Comparison of ENCODE assay signal across 13 cellular contexts in genomic region chr11:8652140-8652539, GRCh38. TPM values are rescaled to one million over a fixed set of nuclear protein-coding genes. Genes with fewer than 3 reads are reported as not detected.
DNase-seq lines count a peak whose midpoint lies in the region; ATAC-seq and TF ChIP-seq lines count a peak whose summit lies in the region.
"Had no signal": no experiment of that assay in that cellular context is flagged by ENCODE, and none has a peak within 500 bp of the region (broad histone marks: within the 10 kb centered on the region; RNA-seq: fewer than 3 reads in every experiment).

No MANE protein-coding gene starts in this region.

- TF ChIP-seq CTCF in PC-3 (conservative IDR thresholded peaks at IDR 0.05; ENCODE audit: low read depth, low read length) = no peak

- no peaks in the 10 kb centered on the region for H3F3A ChIP-seq in PC-3 (ENCODE audit: low read length, unreplicated experiment)

- no peak overlapping the region for H3K9ac ChIP-seq in PC-3 (ENCODE audit: low read length)

- H3K79me2 ChIP-seq in PC-3 (ENCODE audit: low read length) = no peaks in the 10 kb centered on the region

- POLR2A ChIA-PET in PC-3 (lab: Charles Lee; ENCODE audit: unreplicated experiment) = no interaction called here

- ATAC-seq in PC-3 (peak; percentile 38; the same call in 1 of the 2 replicates), esophagus mucosa (peak; percentile 21), sciatic nerve (peak; percentile 79), GM19463 (IDR thresholded peaks at IDR 0.05; ENCODE audit: unreplicated experiment) (no peak), HG02763 (IDR thresholded peaks at IDR 0.05; ENCODE audit: unreplicated experiment) (no peak)

- H4K20me1 ChIP-seq in PC-3 (ENCODE audit: low read length) = no peaks in the 10 kb centered on the region

- no peak overlapping the region for H2AFZ ChIP-seq in PC-3 (ENCODE audit: low read length)

- H3K27me3 ChIP-seq in PC-3 (ENCODE audit: low read length) = no peaks in the 10 kb centered on the region

- peak; percentile 8 for DNase-seq in DMS79 treated with DMSO at 0.1 percent for 48 hours (lab: John Stamatoyannopoulos, UW)
- DNase-seq in DMS79 (lab: John Stamatoyannopoulos, UW) = no peak
- DNase-seq in PC-3 = peak; percentile 58
- DNase-seq in sciatic nerve (ENCODE audit: low spot score) = no peak
- no peak for DNase-seq in activated CD4-positive, alpha-beta T cell treated with anti-CD3 and anti-CD28 coated beads, Interleukin-2, amount 50 U/mL, for 4 hours
- DNase-seq: 8988T; activated CD8-positive, alpha-beta memory T cell treated with anti-CD3 and anti-CD28 coated beads, Interleukin-2, amount 50 U/mL, for 48 hours; caudate nucleus; head of caudate nucleus had no signal

- H3K9me3 ChIP-seq in PC-3 (ENCODE audit: low read length) = no peaks in the 10 kb centered on the region

- H3K4me2 ChIP-seq in PC-3 (ENCODE audit: low read length) = no peak overlapping the region

- H3K27ac ChIP-seq in PC-3 (ENCODE audit: low read length) = no peak overlapping the region
- H3K27ac ChIP-seq: skin epidermis had no signal

- no peak overlapping the region for H3K4me3 ChIP-seq in PC-3 (ENCODE audit: low read length)
- H3K4me3 ChIP-seq: skin epidermis had no signal

- intact Hi-C loops in PC-3 (cut with micrococcal nuclease) (no loop called here), sciatic nerve (cut with DNase I) (no loop called here)

- H3K9me2 ChIP-seq in PC-3 (replicated peaks; ENCODE audit: low read length) = no peaks in the 10 kb centered on the region

- H3K36me3 ChIP-seq in PC-3 (ENCODE audit: low read depth, low read length) = no peaks in the 10 kb centered on the region

- CTCF ChIA-PET in PC-3 (lab: Charles Lee) = no interaction called here

- BruUV-seq in PC-3 (replicated peaks; lab: Mats Ljungman, UMichigan) = no TSS peak

- H3K4me1 ChIP-seq in PC-3 (ENCODE audit: insufficient read depth, low read length) = peaks cover 6% of the 10 kb centered on the region; the same call in 1 of the 2 replicates

RNA-seq across cellular contexts. Expression of gene TRIM66, which starts 30.3 kb away (rescaled TPM):
- total RNA-seq in PC-3 (2014; rRNA removed) = 5.5 and 6.6 TPM in 2 replicates
- total RNA-seq in esophagus mucosa = 11.8 TPM
- total RNA-seq in sciatic nerve = 21.1 TPM

RNA-seq across cellular contexts. Expression of gene RPL27A, which starts 30.5 kb away (rescaled TPM):
- 855 and 1,132 TPM in 2 replicates for total RNA-seq in PC-3 (2014; rRNA removed)
- total RNA-seq in esophagus mucosa = 1,154 TPM
- total RNA-seq in sciatic nerve = 710 TPM

RNA-seq across cellular contexts. Expression of gene STK33, which starts 58.1 kb away (rescaled TPM):
- total RNA-seq in PC-3 (2014; rRNA removed) = not detected in 2 replicates
- 0.52 TPM for total RNA-seq in esophagus mucosa
- 3.1 TPM for total RNA-seq in sciatic nerve

Comparison
In these comparisons a context has a peak if more than half of its experiments do, and no peak if none do; other contexts are left out.
1. DNase-seq: peak in DMS79 treated with DMSO at 0.1 percent for 48 hours (single experiment) and PC-3 (single experiment); none in DMS79 (single experiment), sciatic nerve (single experiment) and activated CD4-positive, alpha-beta T cell treated with anti-CD3 and anti-CD28 coated beads, Interleukin-2, amount 50 U/mL, for 4 hours (0 of 2).
2. ATAC-seq: peak in PC-3 (single experiment), esophagus mucosa (single experiment) and sciatic nerve (single experiment); none in GM19463 (single experiment) and HG02763 (single experiment).